In genomic region chr15:69912116-69912515, GRCh38 we compare ENCODE assay signal across 28 cellular contexts.
"Had no signal": no experiment of that assay in that cellular context is flagged by ENCODE, and none has a peak within 500 bp of the region (broad histone marks: within the 10 kb centered on the region; RNA-seq: fewer than 3 reads in every experiment).

No MANE protein-coding gene starts in this region.

- H3K36me3 ChIP-seq: stomach, suprapubic skin, thoracic aorta, thyroid gland, tibial artery, tibial nerve, transverse colon, upper lobe of left lung, upper lobe of right lung, uterus, vagina had no signal

- H3K9me3 Mint-ChIP-seq: stimulated activated effector memory CD8-positive, alpha-beta T cell treated with anti-CD3 and anti-CD28 coated beads, Interleukin-12 subunit alpha, Interleukin-12 subunit beta, amount 100 ng/mL, for 72 hours; stimulated activated memory B cell treated with anti-CD40 and anti-IgM and Interleukin-4, amounts not matched to agents 10 μg/mL and 1 μg/mL and 100 μg/mL, for 72 hours; stimulated activated naive CD8-positive, alpha-beta T cell treated with anti-CD3 and anti-CD28 coated beads, Interleukin-15, Interleukin-2, amounts not matched to agents 100 ng/mL and 50 ng/mL, for 24 hours had no signal

- H3K4me1 Mint-ChIP-seq: stimulated activated effector memory CD8-positive, alpha-beta T cell treated with anti-CD3 and anti-CD28 coated beads, Interleukin-12 subunit alpha, Interleukin-12 subunit beta, amount 100 ng/mL, for 72 hours; stimulated activated naive B cell treated with anti-CD40 and anti-IgM and Interleukin-4, amounts not matched to agents 10 μg/mL and 1 μg/mL and 100 μg/mL, for 72 hours; stimulated activated naive CD8-positive, alpha-beta T cell treated with anti-CD3 and anti-CD28 coated beads, Interleukin-15, amount 100 ng/mL, for 72 hours had no signal

- ATAC-seq: stimulated activated effector memory CD8-positive, alpha-beta T cell treated with anti-CD3 and anti-CD28 coated beads, Interleukin-12 subunit alpha, Interleukin-12 subunit beta, amount 100 ng/mL, for 72 hours; stimulated activated memory B cell treated with anti-CD40 and anti-IgM and Interleukin-4, amounts not matched to agents 10 μg/mL and 1 μg/mL and 100 μg/mL, for 72 hours; stimulated activated naive B cell treated with anti-CD40 and anti-IgM and Interleukin-4, amounts not matched to agents 10 μg/mL and 1 μg/mL and 100 μg/mL, for 72 hours; stimulated activated naive CD8-positive, alpha-beta T cell treated with anti-CD3 and anti-CD28 coated beads, Interleukin-15, amount 100 ng/mL, for 72 hours; stimulated activated naive CD8-positive, alpha-beta T cell treated with anti-CD3 and anti-CD28 coated beads, Interleukin-15, Interleukin-2, amounts not matched to agents 100 U/mL and 50 U/mL, for 24 hours; upper lobe of right lung had no signal

- H3K27ac Mint-ChIP-seq: stimulated activated effector memory CD8-positive, alpha-beta T cell treated with anti-CD3 and anti-CD28 coated beads, Interleukin-12 subunit alpha, Interleukin-12 subunit beta, amount 100 ng/mL, for 72 hours; stimulated activated memory B cell treated with anti-CD40 and anti-IgM and Interleukin-4, amounts not matched to agents 10 μg/mL and 1 μg/mL and 100 μg/mL, for 72 hours; stimulated activated naive B cell treated with anti-CD40 and anti-IgM and Interleukin-4, amounts not matched to agents 10 μg/mL and 1 μg/mL and 100 μg/mL, for 72 hours; stimulated activated naive CD8-positive, alpha-beta T cell treated with anti-CD3 and anti-CD28 coated beads, Interleukin-15, Interleukin-2, amounts not matched to agents 100 ng/mL and 50 ng/mL, for 24 hours; type B pancreatic cell had no signal

- H3K27me3 ChIP-seq: stomach, testis, thyroid gland, tibial nerve, upper lobe of left lung, upper lobe of right lung, uterus, vagina had no signal

- H3K4me1 ChIP-seq: stomach, suprapubic skin, testis, thyroid gland, tibial artery, tibial nerve, transverse colon, upper lobe of right lung, uterus, vagina had no signal

- DNase-seq: stimulated activated CD4-positive, alpha-beta T cell treated with anti-CD3 and anti-CD28 coated beads, Interleukin-2, amount 100 ng/mL, for 48 hours; stimulated activated CD4-positive, alpha-beta T cell treated with anti-CD3 and anti-CD28 coated beads, Interleukin-4, amount 100 ng/mL, for 1 hour; stimulated activated CD4-positive, alpha-beta T cell treated with anti-CD3 and anti-CD28 coated beads, Interleukin-4, amount 100 ng/mL, for 24 hours; stimulated activated CD4-positive, alpha-beta T cell treated with anti-CD3 and anti-CD28 coated beads, Interleukin-4, amount 100 ng/mL, for 4 hours; stimulated activated CD8-positive, alpha-beta memory T cell treated with anti-CD3 and anti-CD28 coated beads, Interleukin-4, amount 100 ng/mL, for 48 hours; stimulated activated naive B cell treated with anti-CD40 and anti-IgM and Interleukin-4, amounts not matched to agents 10 μg/mL and 1 μg/mL and 100 μg/mL, for 72 hours; stimulated activated naive CD4-positive, alpha-beta T cell; stimulated activated naive CD4-positive, alpha-beta T cell treated with Interleukin-2 at 50 U/mL for 16 hours; stimulated activated naive CD8-positive, alpha-beta T cell treated with anti-CD3 and anti-CD28 coated beads, Interleukin-15, amount 100 ng/mL, for 72 hours; stimulated activated naive CD8-positive, alpha-beta T cell treated with anti-CD3 and anti-CD28 coated beads, Interleukin-15, Interleukin-2, amounts not matched to agents 100 U/mL and 50 U/mL, for 24 hours; stomach; substantia nigra; testis; thyroid gland; transverse colon; trophoblast cell; upper lobe of left lung; upper lobe of right lung; uterus had no signal

- H3K9me3 ChIP-seq: stomach, suprapubic skin, testis, thoracic aorta, thyroid gland, tibial artery, tibial nerve, transverse colon, upper lobe of left lung, upper lobe of right lung, uterus, vagina had no signal

- H3K4me3 Mint-ChIP-seq: stimulated activated effector memory CD8-positive, alpha-beta T cell treated with anti-CD3 and anti-CD28 coated beads, Interleukin-12 subunit alpha, Interleukin-12 subunit beta, amount 100 ng/mL, for 72 hours; stimulated activated memory B cell treated with anti-CD40 and anti-IgM and Interleukin-4, amounts not matched to agents 10 μg/mL and 1 μg/mL and 100 μg/mL, for 72 hours; stimulated activated naive B cell treated with anti-CD40 and anti-IgM and Interleukin-4, amounts not matched to agents 10 μg/mL and 1 μg/mL and 100 μg/mL, for 72 hours; stimulated activated naive CD8-positive, alpha-beta T cell treated with anti-CD3 and anti-CD28 coated beads, Interleukin-15, amount 100 ng/mL, for 72 hours; stimulated activated naive CD8-positive, alpha-beta T cell treated with anti-CD3 and anti-CD28 coated beads, Interleukin-15, Interleukin-2, amounts not matched to agents 100 ng/mL and 50 ng/mL, for 24 hours; type B pancreatic cell had no signal

- H3K36me3 Mint-ChIP-seq: stimulated activated effector memory CD8-positive, alpha-beta T cell treated with anti-CD3 and anti-CD28 coated beads, Interleukin-12 subunit alpha, Interleukin-12 subunit beta, amount 100 ng/mL, for 72 hours; stimulated activated memory B cell treated with anti-CD40 and anti-IgM and Interleukin-4, amounts not matched to agents 10 μg/mL and 1 μg/mL and 100 μg/mL, for 72 hours; stimulated activated naive B cell treated with anti-CD40 and anti-IgM and Interleukin-4, amounts not matched to agents 10 μg/mL and 1 μg/mL and 100 μg/mL, for 72 hours; type B pancreatic cell had no signal

- H3K27me3 Mint-ChIP-seq: stimulated activated memory B cell treated with anti-CD40 and anti-IgM and Interleukin-4, amounts not matched to agents 10 μg/mL and 1 μg/mL and 100 μg/mL, for 72 hours; stimulated activated naive CD8-positive, alpha-beta T cell treated with anti-CD3 and anti-CD28 coated beads, Interleukin-15, amount 100 ng/mL, for 72 hours had no signal

- H3K27ac ChIP-seq: stomach, suprapubic skin, testis, thoracic aorta, thyroid gland, tibial artery, tibial nerve, transverse colon, upper lobe of left lung, upper lobe of right lung, uterus, vagina had no signal

- H3K4me3 ChIP-seq: stomach, suprapubic skin, testis, thoracic aorta, thyroid gland, tibial artery, tibial nerve, transverse colon, upper lobe of left lung, upper lobe of right lung, uterus, vagina had no signal
